In genomic region chr2:25249785-25250184, GRCh38 we compare ENCODE assay signal across 11 cellular contexts.
DNase-seq lines count a peak whose midpoint lies in the region; ATAC-seq and TF ChIP-seq lines count a peak whose summit lies in the region.
"Had no signal": no experiment of that assay in that cellular context is flagged by ENCODE, and none has a peak within 500 bp of the region (broad histone marks: within the 10 kb centered on the region; RNA-seq: fewer than 3 reads in every experiment).

No MANE protein-coding gene starts in this region.

- DNase-seq in CD8-positive, alpha-beta memory T cell, result no peak
- DNase-seq in IMR-90 (no peak), chondrocyte (ENCODE audit: low spot score) (no peak), nephron progenitor cell (no peak), NCI-H2029 treated with DMSO at 0.1 percent for 48 hours (lab: John Stamatoyannopoulos, UW) (no peak), iPS-NIHi11 (ENCODE audit: low spot score) (no peak), superior temporal gyrus (ENCODE audit: extremely low spot score) (no peak)
- DNase-seq: activated CD4-positive, alpha-beta T cell treated with anti-CD3 and anti-CD28 coated beads for 1 hour; DMS53 had no signal

- no peak overlapping the region for H3K4me3 ChIP-seq in CD8-positive, alpha-beta memory T cell (ENCODE audit: low read length)
- no peak overlapping the region for H3K4me3 ChIP-seq in IMR-90 (ENCODE audit: insufficient read depth, low read depth, low read length)
- H3K4me3 ChIP-seq: thoracic aorta had no signal

- no peak for TF ChIP-seq CTCF in IMR-90 (conservative IDR thresholded peaks at IDR 0.05; ENCODE audit: low read depth, low read length)
- no peak for TF ChIP-seq CTCF in chondrocyte (IDR thresholded peaks at IDR 0.05)
- TF ChIP-seq CTCF in nephron progenitor cell (IDR thresholded peaks at IDR 0.05), result no peak

- no peak overlapping the region for H2BK5ac ChIP-seq in IMR-90 (ENCODE audit: low read depth, low read length, poor library complexity, severe bottlenecking)

- no TSS peak for BruUV-seq in IMR-90 (replicated peaks; lab: Mats Ljungman, UMichigan)

- POLR2A ChIA-PET in CD8-positive, alpha-beta memory T cell (lab: Charles Lee), result interaction anchor here (0.9 to 1.0 kb wide), 2 partner anchors 24 to 27 kb away, joined by 3 to 4 read pairs; no protein-coding TSS in a partner anchor
- POLR2A ChIA-PET in IMR-90 (lab: Charles Lee; ENCODE audit: unreplicated experiment), result interaction anchor here (0.5 kb wide), 1 partner anchor 29 kb away, joined by 6 read pairs; no protein-coding TSS in a partner anchor

- H4K20me1 ChIP-seq in IMR-90 (ENCODE audit: insufficient read depth, low read length), result no peaks in the 10 kb centered on the region

- no peak overlapping the region for H2AK5ac ChIP-seq in IMR-90 (ENCODE audit: low read depth, low read length)

- H4K91ac ChIP-seq in IMR-90 (ENCODE audit: insufficient read depth, low read depth, low read length), result 0 out of 2 replicates have a peak overlapping the region, but pooled peaks have one; percentile 1

- peak overlapping the region in 7 of 8 donors; percentile 43 to 86 (median 66) for H3K27ac Mint-ChIP-seq in CD8-positive, alpha-beta memory T cell
- H3K27ac Mint-ChIP-seq in chondrocyte (ENCODE audit: unreplicated experiment), result peak overlapping the region; percentile 61
- H3K27ac Mint-ChIP-seq in nephron progenitor cell, result peak overlapping the region; percentile 39
- H3K27ac Mint-ChIP-seq: dendritic cell treated with granulocyte-macrophage colony-stimulating factor and Interleukin-4, amounts not matched to agents 40 ng/mL and 50 ng/mL, for 4 days had no signal

- no peak for TF ChIP-seq POLR2A in IMR-90 (IDR thresholded peaks at IDR 0.05; ENCODE audit: low read depth, low read length)

- H3K4ac ChIP-seq in IMR-90 (ENCODE audit: low read depth, low read length), result peak overlapping the region; percentile 6; the same call in 1 of the 2 replicates

- no peak overlapping the region for H3K18ac ChIP-seq in IMR-90 (ENCODE audit: low read depth, low read length)

- in situ Hi-C loops in IMR-90 (cut with MboI; ENCODE audit: low sequenced_read_pairs), result no loop called here

- H3K9me3 Mint-ChIP-seq in CD8-positive, alpha-beta memory T cell, result no peaks in the 10 kb centered on the region
- H3K9me3 Mint-ChIP-seq in chondrocyte (ENCODE audit: low read depth) (no peaks in the 10 kb centered on the region), nephron progenitor cell (peaks cover 6% of the 10 kb centered on the region)
- H3K9me3 Mint-ChIP-seq: dendritic cell treated with granulocyte-macrophage colony-stimulating factor and Interleukin-4, amounts not matched to agents 40 ng/mL and 50 ng/mL, for 4 days had no signal

- CTCF ChIA-PET in CD8-positive, alpha-beta memory T cell (lab: Charles Lee), result interaction anchor here (3.8 to 5.2 kb wide), 2 partner anchors 23 to 112 kb away, joined by 11 to 19 read pairs; no protein-coding TSS in a partner anchor
- CTCF ChIA-PET in IMR-90 (lab: Yijun Ruan, JAX), result interaction anchor here (0.6 to 1.1 kb wide), 2 partner anchors 21 to 860 kb away, joined by 3 to 4 read pairs; no protein-coding TSS in a partner anchor

- H3K4me1 Mint-ChIP-seq in CD8-positive, alpha-beta memory T cell, result peaks cover 29 to 41% (median 30%) of the 10 kb centered on the region in 3 donors
- H3K4me1 Mint-ChIP-seq in chondrocyte (ENCODE audit: low read depth), result peaks cover 24% of the 10 kb centered on the region
- peaks cover 49% of the 10 kb centered on the region for H3K4me1 Mint-ChIP-seq in nephron progenitor cell

- peaks cover 0 to 53% (median 10%) of the 10 kb centered on the region in 3 donors for H3K36me3 Mint-ChIP-seq in CD8-positive, alpha-beta memory T cell
- H3K36me3 Mint-ChIP-seq in chondrocyte (ENCODE audit: low read depth) (peaks cover 20% of the 10 kb centered on the region), nephron progenitor cell (ENCODE audit: low read depth) (peaks cover 54% of the 10 kb centered on the region)

- H4K8ac ChIP-seq in IMR-90 (ENCODE audit: low read depth in 2 of 2, low read length in 2 of 2), result 0 out of 4 replicates have a peak overlapping the region, but pooled peaks of 1 of the 2 experiments have one; percentile 2

- 0 out of 4 replicates have a peak, but pooled peaks cover 0 to 6% of the 10 kb centered on the region in 2 experiments for H3K79me1 ChIP-seq in IMR-90 (ENCODE audit: low read depth in 1 of 2, low read length in 2 of 2)

- H3K4me3 Mint-ChIP-seq in CD8-positive, alpha-beta memory T cell, result peak overlapping the region; percentile 35 to 87 (median 76)
- no peak overlapping the region for H3K4me3 Mint-ChIP-seq in chondrocyte (ENCODE audit: unreplicated experiment)
- H3K4me3 Mint-ChIP-seq in nephron progenitor cell, result peak overlapping the region; percentile 89
- H3K4me3 Mint-ChIP-seq: dendritic cell treated with granulocyte-macrophage colony-stimulating factor and Interleukin-4, amounts not matched to agents 40 ng/mL and 50 ng/mL, for 4 days had no signal

- H2AK9ac ChIP-seq in IMR-90 (replicated peaks; ENCODE audit: low read depth, low read length, poor library complexity), result no peak overlapping the region

- dilution Hi-C loops in IMR-90 (cut with HindIII; ENCODE audit: low sequenced_read_pairs, unreplicated experiment), result no loop called here

- peak overlapping the region; percentile 23; the same call in 1 of the 2 replicates for H2BK120ac ChIP-seq in IMR-90 (ENCODE audit: low read depth, low read length)

- intact Hi-C loops in IMR-90 (cut with micrococcal nuclease), result loop anchor here (10.0 kb wide), 1 partner anchor 315 kb away; no protein-coding TSS in a partner anchor

- H3K9ac ChIP-seq in IMR-90 (ENCODE audit: low read depth, low read length), result no peak overlapping the region

- no peak overlapping the region for H2AFZ ChIP-seq in IMR-90 (replicated peaks; ENCODE audit: low read length, poor library complexity)

- no peak overlapping the region for H3K56ac ChIP-seq in IMR-90 (ENCODE audit: extremely low read depth, insufficient read depth, low read length)

- no peak overlapping the region for H3K4me2 ChIP-seq in IMR-90 (ENCODE audit: low read depth, low read length)

- H2BK20ac ChIP-seq in IMR-90 (ENCODE audit: low read depth, low read length), result no peak overlapping the region

- H3K9me3 ChIP-seq in CD8-positive, alpha-beta memory T cell (ENCODE audit: low read length), result no peaks in the 10 kb centered on the region
- H3K9me3 ChIP-seq in IMR-90 (ENCODE audit: control insufficient read depth, insufficient read depth, low read length), result no peaks in the 10 kb centered on the region
- H3K9me3 ChIP-seq: thoracic aorta had no signal

- peaks cover 35% of the 10 kb centered on the region for H3K36me3 ChIP-seq in CD8-positive, alpha-beta memory T cell (ENCODE audit: insufficient read depth, low read length)
- H3K36me3 ChIP-seq in IMR-90 (ENCODE audit: control insufficient read depth, insufficient read depth, low read length), result peaks cover 39% of the 10 kb centered on the region

- ATAC-seq in IMR-90 (ENCODE audit: low read depth), result no peak

- 0 out of 3 replicates have a peak overlapping the region, but pooled peaks have one; percentile 7 for H2BK15ac ChIP-seq in IMR-90 (ENCODE audit: low read depth, low read length)

- no peak overlapping the region for H3K23ac ChIP-seq in IMR-90 (ENCODE audit: low read depth, low read length)

- H3K27me3 ChIP-seq in CD8-positive, alpha-beta memory T cell (ENCODE audit: insufficient read depth, low read length, poor library complexity, severe bottlenecking), result no peaks in the 10 kb centered on the region
- no peaks in the 10 kb centered on the region for H3K27me3 ChIP-seq in IMR-90 (ENCODE audit: control insufficient read depth, insufficient read depth, low read length)

- no peak overlapping the region for H3K27ac ChIP-seq in CD8-positive, alpha-beta memory T cell (ENCODE audit: low read depth, low read length)
- no peak overlapping the region for H3K27ac ChIP-seq in IMR-90 (ENCODE audit: insufficient read depth, low read length)
- H3K27ac ChIP-seq: thoracic aorta had no signal

- H3K27me3 Mint-ChIP-seq in CD8-positive, alpha-beta memory T cell, result peaks cover 0 to 4% of the 10 kb centered on the region in 2 donors
- no peaks in the 10 kb centered on the region for H3K27me3 Mint-ChIP-seq in chondrocyte (ENCODE audit: low read depth)
- peaks cover 10% of the 10 kb centered on the region for H3K27me3 Mint-ChIP-seq in nephron progenitor cell (ENCODE audit: low read depth, poor library complexity)

- no peak overlapping the region for H4K5ac ChIP-seq in IMR-90 (ENCODE audit: low read depth, low read length)

- no peak for TF ChIP-seq RAD21 in IMR-90 (IDR thresholded peaks at IDR 0.05; ENCODE audit: low read length)

- H3K4me1 ChIP-seq in CD8-positive, alpha-beta memory T cell (ENCODE audit: insufficient read depth, low read length), result peaks cover 17% of the 10 kb centered on the region
- peaks cover 20% of the 10 kb centered on the region for H3K4me1 ChIP-seq in IMR-90 (ENCODE audit: control insufficient read depth, insufficient read depth, low read length)

- H3K9me1 ChIP-seq in IMR-90 (ENCODE audit: insufficient read depth, low read length), result no peaks in the 10 kb centered on the region; the same call in 1 of the 2 replicates

- 100% methylated on average over 1 of the region's 4 CpGs; no CpG with 5 or more reads in 1 of the 2 experiments for WGBS in IMR-90 (ENCODE audit: extremely low coverage in 2 of 2, insufficient read length in 1 of 2), 2 experiments

- no peak overlapping the region for H3K14ac ChIP-seq in IMR-90 (replicated peaks; ENCODE audit: low read depth, low read length)

TF ChIP-seq in IMR-90, 13 proteins besides CTCF, POLR2A, EP300 and RAD21:
- TF ChIP-seq SMC3 (IDR thresholded peaks at IDR 0.05; ENCODE audit: low read depth, low read length) (no peak), MXI1 (IDR thresholded peaks at IDR 0.05; ENCODE audit: borderline replicate concordance, low read depth, low read length) (no peak), MAZ (IDR thresholded peaks at IDR 0.05; ENCODE audit: borderline replicate concordance, low read depth, low read length) (no peak), NFE2L2 (IDR thresholded peaks at IDR 0.05; ENCODE audit: low read depth, low read length) (no peak), RFX5 (IDR thresholded peaks at IDR 0.05; ENCODE audit: low read depth, low read length) (no peak), FOS (IDR thresholded peaks at IDR 0.05; ENCODE audit: low read depth, low read length) (no peak), BHLHE40 (IDR thresholded peaks at IDR 0.05; ENCODE audit: low read depth, low read length) (no peak)
